Comparison of ENCODE assay signal across 8 cellular contexts in genomic region chr13:32537580-32538233, GRCh38. TPM values are rescaled to one million over a fixed set of nuclear protein-coding genes. Genes with fewer than 3 reads are reported as not detected.
A peak's percentile ranks its signal among the peaks of the same experiment; 100 is the strongest.
DNase-seq lines count a peak whose midpoint lies in the region; ATAC-seq and TF ChIP-seq lines count a peak whose summit lies in the region.

No MANE protein-coding gene starts in this region.

- H3K79me2 ChIP-seq in PC-9 (ENCODE audit: low read depth): peaks cover 57% of the 10 kb centered on the region

- peak overlapping the region; percentile 90 for H3K4me3 Mint-ChIP-seq in Calu3 (ENCODE audit: low read depth, unreplicated experiment)
- H3K4me3 Mint-ChIP-seq in activated naive CD8-positive, alpha-beta T cell: peak overlapping the region; percentile 98

- peaks cover 30% of the 10 kb centered on the region for H3K36me3 ChIP-seq in PC-9 (ENCODE audit: low read depth)

- no TSS peak for BruUV-seq in Calu3 (replicated peaks; lab: Mats Ljungman, UMichigan)
- no TSS peak for BruUV-seq in PC-9 (replicated peaks; lab: Mats Ljungman, UMichigan)

- POLR2A ChIA-PET in PC-9 (lab: Charles Lee; ENCODE audit: unreplicated experiment): no interaction called here

- peaks cover 38% of the 10 kb centered on the region for H3K36me3 Mint-ChIP-seq in Calu3 (ENCODE audit: insufficient read depth, unreplicated experiment)
- H3K36me3 Mint-ChIP-seq in activated naive CD8-positive, alpha-beta T cell: peaks cover 18% of the 10 kb centered on the region

- peak; percentile 15 for DNase-seq in Calu3
- peak in 1 of 2 experiments; percentile 2 for DNase-seq in PC-9
- DNase-seq in stimulated activated CD4-positive, alpha-beta T cell treated with anti-CD3 and anti-CD28 coated beads, Interleukin-12 subunit alpha, Interleukin-12 subunit beta, amount 100 ng/mL, for 4 hours: peak; percentile 17
- DNase-seq in AG08396 (ENCODE audit: low spot score): no peak

- intact Hi-C loops in Calu3 (cut with micrococcal nuclease; ENCODE audit: unreplicated experiment): no loop called here
- intact Hi-C loops in PC-9 (cut with micrococcal nuclease; ENCODE audit: unreplicated experiment): loop anchor here (2.0 to 10.0 kb wide), 3 partner anchors 110 to 1005 kb away; partner anchors contain the start of genes BRCA2, N4BP2L1 and ZAR1L

- H3K4me1 Mint-ChIP-seq in Calu3 (ENCODE audit: low read depth, unreplicated experiment): peaks cover 18% of the 10 kb centered on the region
- H3K4me1 Mint-ChIP-seq in activated naive CD8-positive, alpha-beta T cell (ENCODE audit: low read depth): peaks cover 51% of the 10 kb centered on the region

- peaks cover 2% of the 10 kb centered on the region; the same call in 1 of the 2 replicates for H4K20me1 ChIP-seq in PC-9 (ENCODE audit: insufficient read depth)

- no peaks in the 10 kb centered on the region for H3K9me3 ChIP-seq in PC-9 (ENCODE audit: insufficient read depth, low read depth)

- peak overlapping the region; percentile 70 for H3K4me3 ChIP-seq in PC-9
- peak overlapping the region; percentile 87 for H3K4me3 ChIP-seq in iPS-11a (ENCODE audit: low read depth, low read length)

- peaks cover 9% of the 10 kb centered on the region for H3K27me3 Mint-ChIP-seq in Calu3 (ENCODE audit: unreplicated experiment)
- H3K27me3 Mint-ChIP-seq in activated naive CD8-positive, alpha-beta T cell: peaks cover 2% of the 10 kb centered on the region

- no peaks in the 10 kb centered on the region for H3K9me2 ChIP-seq in PC-9 (ENCODE audit: insufficient read depth)

- peak overlapping the region; percentile 84 for H2AFZ ChIP-seq in PC-9

- no peaks in the 10 kb centered on the region for H3K9me3 Mint-ChIP-seq in Calu3 (ENCODE audit: low read depth, unreplicated experiment)
- no peaks in the 10 kb centered on the region for H3K9me3 Mint-ChIP-seq in activated naive CD8-positive, alpha-beta T cell (ENCODE audit: low read depth)

- TF ChIP-seq CTCF in Calu3 (IDR thresholded peaks at IDR 0.05; ENCODE audit: unreplicated experiment) (no peak), PC-9 (conservative IDR thresholded peaks at IDR 0.05) (no peak)

- no peaks in the 10 kb centered on the region for H3F3A ChIP-seq in PC-9 (ENCODE audit: insufficient read depth, low read depth)

- peak overlapping the region; percentile 83 for H3K27ac ChIP-seq in PC-9

- ATAC-seq in HG03342 (IDR thresholded peaks at IDR 0.05; ENCODE audit: unreplicated experiment) (no peak), GM21717 (IDR thresholded peaks at IDR 0.05; ENCODE audit: unreplicated experiment) (no peak)

- H3K27ac Mint-ChIP-seq in Calu3 (ENCODE audit: unreplicated experiment): peak overlapping the region; percentile 98
- peak overlapping the region; percentile 99 for H3K27ac Mint-ChIP-seq in activated naive CD8-positive, alpha-beta T cell

- H3K4me1 ChIP-seq in PC-9 (replicated peaks; ENCODE audit: insufficient read depth): peaks cover 31% of the 10 kb centered on the region

- peak overlapping the region; percentile 95 for H3K4me2 ChIP-seq in PC-9

- H3K27me3 ChIP-seq in PC-9 (ENCODE audit: insufficient read depth, low read depth): no peaks in the 10 kb centered on the region

- CTCF ChIA-PET in Calu3 (lab: Charles Lee): no interaction called here
- CTCF ChIA-PET in PC-9 (lab: Charles Lee): interaction anchor here (0.6 to 0.7 kb wide), 3 partner anchors 48 to 249 kb away, joined by 4 to 7 read pairs (median 4); no protein-coding TSS in a partner anchor

RNA-seq across cellular contexts. Expression of gene N4BP2L2, which starts 0.9 kb away (rescaled TPM):
- total RNA-seq in Calu3 (2022) (85.2 and 89.7 TPM in 2 replicates), PC-9 (2021) (63.0 and 81.3 TPM in 2 replicates)

RNA-seq across cellular contexts. Expression of gene PDS5B, which starts 48.5 kb away (rescaled TPM):
- total RNA-seq in Calu3 (2022): 28.8 and 33.9 TPM in 2 replicates
- total RNA-seq in PC-9 (2021): 37.1 and 37.6 TPM in 2 replicates
